Comparison of ENCODE assay signal across 9 cellular contexts in the genomic region with DNA sequence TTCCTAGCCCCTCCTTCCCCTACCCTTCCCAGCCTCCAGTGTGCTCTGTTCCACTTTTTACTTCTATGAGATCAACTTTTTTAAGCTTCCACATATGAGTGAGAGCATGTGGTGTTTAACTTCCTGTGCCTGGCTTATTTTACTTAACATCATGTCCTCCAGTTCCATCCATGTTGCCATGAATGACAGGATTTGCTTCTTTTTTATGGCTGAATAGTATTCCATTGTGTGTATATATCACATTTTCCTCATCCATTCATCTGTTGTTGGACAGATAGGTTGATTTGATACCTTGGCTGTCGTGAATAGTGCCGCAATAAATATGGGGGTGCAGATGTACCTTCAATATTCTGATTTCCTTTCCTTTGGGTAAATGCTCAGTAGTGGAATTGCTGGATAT.
"Had no signal": no experiment of that assay in that cellular context is flagged by ENCODE, and none has a peak within 500 bp of the region (broad histone marks: within the 10 kb centered on the region; RNA-seq: fewer than 3 reads in every experiment).

No MANE protein-coding gene starts in this region.

- H3K9me3 Mint-ChIP-seq: activated naive CD8-positive, alpha-beta T cell treated with anti-CD3 and anti-CD28 coated beads, Interleukin-2, amount 10 ng/mL, durations not matched to agents 7 days and 5 days had no signal

- DNase-seq: activated naive CD8-positive, alpha-beta T cell treated with anti-CD3 and anti-CD28 coated beads, Interleukin-2, amount 10 ng/mL, durations not matched to agents 7 days and 5 days; activated T-cell treated with anti-CD3 and anti-CD28 coated beads, Interleukin-2, amount 50 U/mL, for 48 hours; anterior cingulate cortex; lower lobe of right lung; midbrain; small intestine; T-helper 9 cell; thyroid gland; WERI-Rb-1 had no signal

- ATAC-seq: lower lobe of right lung had no signal
